ENCODE assay signal across 15 cellular contexts in genomic region chr7:148944935-148945934, GRCh38.
DNase-seq lines count a peak whose midpoint lies in the region; FAIRE-seq and TF ChIP-seq lines count a peak whose summit lies in the region.
"Had no signal": no experiment of that assay in that cellular context is flagged by ENCODE, and none has a peak within 500 bp of the region (broad histone marks: within the 10 kb centered on the region; RNA-seq: fewer than 3 reads in every experiment).

No MANE protein-coding gene starts in this region.

- H3K27ac Mint-ChIP-seq in HFFc6 (no peak overlapping the region), astrocyte (ENCODE audit: unreplicated experiment) (no peak overlapping the region), progenitor cell of endocrine pancreas (no peak overlapping the region)
- H3K27ac Mint-ChIP-seq: CD8-positive, alpha-beta memory T cell; nephron had no signal

- H3K4me1 Mint-ChIP-seq in HFFc6 (ENCODE audit: low read depth) (peaks cover 14% of the 10 kb centered on the region), astrocyte (ENCODE audit: low read depth, unreplicated experiment) (no peaks in the 10 kb centered on the region), progenitor cell of endocrine pancreas (ENCODE audit: low read depth) (peaks cover 3% of the 10 kb centered on the region)

- FAIRE-seq in astrocyte (lab: Jason Lieb, UNC) = no peak

- no peaks in the 10 kb centered on the region for H3K27me3 ChIP-seq in astrocyte (ENCODE audit: insufficient read depth, low read length)
- H3K27me3 ChIP-seq: gastrocnemius medialis had no signal

- no peak overlapping the region for H3K9ac ChIP-seq in astrocyte (ENCODE audit: low read length)

- no peaks in the 10 kb centered on the region for H3K4me1 ChIP-seq in astrocyte (ENCODE audit: insufficient read depth, low read length)

- H3K79me2 ChIP-seq in astrocyte (ENCODE audit: insufficient read depth, low read length) = no peaks in the 10 kb centered on the region

- no peak overlapping the region for H3K4me2 ChIP-seq in astrocyte (ENCODE audit: low read length)

- peak; percentile 45 for DNase-seq in AG08396 (ENCODE audit: low spot score)
- DNase-seq in HFFc6 = peak; percentile 60
- DNase-seq in astrocyte (ENCODE audit: low read depth) = peak; percentile 39
- peak; percentile 15 for DNase-seq in kidney tubule cell (ENCODE audit: low spot score)
- DNase-seq in progenitor cell of endocrine pancreas (ENCODE audit: low spot score, unreplicated experiment) = no peak
- no peak for DNase-seq in hippocampal formation (lab: John Stamatoyannopoulos, UW)
- DNase-seq in NCI-H1930 (lab: John Stamatoyannopoulos, UW) = no peak
- DNase-seq in T-helper 1 cell = no peak
- DNase-seq: activated CD4-positive, alpha-beta T cell treated with anti-CD3 and anti-CD28 coated beads for 1 hour; CD8-positive, alpha-beta memory T cell; left colon; stimulated activated CD4-positive, alpha-beta T cell treated with anti-CD3 and anti-CD28 coated beads, Interleukin-15, amount 100 ng/mL, for 24 hours had no signal

- H3K4me3 Mint-ChIP-seq in HFFc6 (no peak overlapping the region), astrocyte (ENCODE audit: unreplicated experiment) (no peak overlapping the region), progenitor cell of endocrine pancreas (ENCODE audit: low read depth) (no peak overlapping the region)
- H3K4me3 Mint-ChIP-seq: CD8-positive, alpha-beta memory T cell; nephron had no signal

- no peak overlapping the region for H2AFZ ChIP-seq in astrocyte (ENCODE audit: low read depth, low read length)

- no peak for TF ChIP-seq CTCF in HFFc6 (IDR thresholded peaks at IDR 0.05)
- no peak for TF ChIP-seq CTCF in astrocyte (IDR thresholded peaks at IDR 0.05; ENCODE audit: insufficient read depth, low read depth, low read length)
- TF ChIP-seq CTCF in progenitor cell of endocrine pancreas (IDR thresholded peaks at IDR 0.05; ENCODE audit: unreplicated experiment) = no peak

- H3K9me3 ChIP-seq in astrocyte (ENCODE audit: insufficient read depth, low read depth, low read length) = no peaks in the 10 kb centered on the region
- H3K9me3 ChIP-seq: gastrocnemius medialis had no signal

- H3K27ac ChIP-seq in astrocyte (ENCODE audit: low read depth, low read length) = no peak overlapping the region
- H3K27ac ChIP-seq: gastrocnemius medialis, SK-N-MC had no signal

- no peak overlapping the region for H3K4me3 ChIP-seq in astrocyte (ENCODE audit: insufficient read depth, low read depth, low read length)
- H3K4me3 ChIP-seq: gastrocnemius medialis, SK-N-MC had no signal

- H3K36me3 ChIP-seq in astrocyte (ENCODE audit: insufficient read depth, low read length) = no peaks in the 10 kb centered on the region
- H3K36me3 ChIP-seq: gastrocnemius medialis had no signal

- H3K27me3 Mint-ChIP-seq in HFFc6 (ENCODE audit: insufficient read depth) = no peaks in the 10 kb centered on the region; the same call in 1 of the 2 replicates
- no peaks in the 10 kb centered on the region for H3K27me3 Mint-ChIP-seq in astrocyte (ENCODE audit: low read depth, unreplicated experiment)
- no peaks in the 10 kb centered on the region for H3K27me3 Mint-ChIP-seq in progenitor cell of endocrine pancreas
- H3K27me3 Mint-ChIP-seq: CD8-positive, alpha-beta memory T cell had no signal

- H3K9me3 Mint-ChIP-seq in HFFc6 (no peaks in the 10 kb centered on the region), astrocyte (ENCODE audit: unreplicated experiment) (no peaks in the 10 kb centered on the region), progenitor cell of endocrine pancreas (ENCODE audit: low read depth) (no peaks in the 10 kb centered on the region)
- H3K9me3 Mint-ChIP-seq: CD8-positive, alpha-beta memory T cell; nephron had no signal

- H3K36me3 Mint-ChIP-seq in HFFc6 (ENCODE audit: low read depth) (no peaks in the 10 kb centered on the region), astrocyte (ENCODE audit: low read depth, unreplicated experiment) (no peaks in the 10 kb centered on the region), progenitor cell of endocrine pancreas (ENCODE audit: insufficient read depth) (no peaks in the 10 kb centered on the region)

- no peaks in the 10 kb centered on the region for H4K20me1 ChIP-seq in astrocyte (ENCODE audit: insufficient read depth, low read length)

Comparison
In these comparisons a context has a peak if more than half of its experiments do, and no peak if none do; other contexts are left out.
1. DNase-seq: peak in AG08396 (single experiment), HFFc6 (single experiment), astrocyte (single experiment) and kidney tubule cell (single experiment); none in progenitor cell of endocrine pancreas (single experiment), hippocampal formation (0 of 2), NCI-H1930 (0 of 2) and T-helper 1 cell (0 of 5).